Comparison of ENCODE assay signal across 1 cellular context in the genomic region with DNA sequence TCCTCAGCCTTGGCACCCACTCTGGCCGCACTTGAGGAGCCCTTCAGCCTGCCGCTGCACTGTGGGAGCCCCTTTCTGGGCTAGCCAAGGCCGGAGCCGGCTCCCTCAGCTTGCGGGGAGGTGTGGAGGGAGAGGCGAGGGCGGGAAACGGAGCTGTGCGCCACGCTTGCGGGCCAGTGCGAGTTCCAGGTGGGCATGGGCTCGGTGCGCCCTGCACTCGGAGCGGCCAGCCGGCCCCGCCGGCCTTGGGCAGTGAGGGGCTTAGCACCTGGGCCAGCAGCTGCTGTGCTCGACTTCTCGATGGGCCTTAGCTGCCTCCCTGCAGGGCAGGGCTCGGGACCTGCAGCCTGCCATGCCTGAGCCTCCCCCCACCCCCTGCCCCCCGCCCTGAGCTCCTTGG. TPM values are rescaled to one million over a fixed set of nuclear protein-coding genes. Genes with fewer than 3 reads are reported as not detected.
DNase-seq lines count a peak whose midpoint lies in the region.
"Not testable (repeated sequence)": the region's sequence is repeated elsewhere in the genome, so short reads cannot be mapped to it uniquely, and the experiment has no call there.

No MANE protein-coding gene starts in this region.

- H4K8ac ChIP-seq in neuronal stem cell (ENCODE audit: low read depth, low read length), result not testable (repeated sequence)

- not testable (repeated sequence) for H3K4me2 ChIP-seq in neuronal stem cell (ENCODE audit: insufficient read depth, low read length, poor library complexity, severe bottlenecking)

- no CpG with 5 or more reads among the region's 23 CpGs for WGBS in neuronal stem cell (ENCODE audit: extremely low coverage in 2 of 2, insufficient read length in 2 of 2, insufficient replicate concordance in 1 of 2), 2 donors

- H2BK120ac ChIP-seq in neuronal stem cell (ENCODE audit: low read depth, low read length), result not testable (repeated sequence)

- H3K9ac ChIP-seq in neuronal stem cell (ENCODE audit: low read depth, low read length, poor library complexity), result not testable (repeated sequence)

- not testable (repeated sequence) for H3K27me3 ChIP-seq in neuronal stem cell (ENCODE audit: control insufficient read depth in 3 of 3, insufficient read depth in 3 of 3, low read depth in 1 of 3, low read length in 3 of 3)

- H3K18ac ChIP-seq in neuronal stem cell (ENCODE audit: low read length), result not testable (repeated sequence)

- not testable (repeated sequence) for H3K4ac ChIP-seq in neuronal stem cell (ENCODE audit: low read length)

- H2BK15ac ChIP-seq in neuronal stem cell (ENCODE audit: low read length), result not testable (repeated sequence)

- not testable (repeated sequence) for H3K4me1 ChIP-seq in neuronal stem cell (ENCODE audit: control insufficient read depth in 2 of 2, insufficient read depth in 1 of 2, low read depth in 1 of 2, low read length in 2 of 2)

- not testable (repeated sequence) for H4K91ac ChIP-seq in neuronal stem cell (ENCODE audit: low read depth, low read length, poor library complexity)

- not testable (repeated sequence) for H2BK12ac ChIP-seq in neuronal stem cell (ENCODE audit: low read length)

- H3K14ac ChIP-seq in neuronal stem cell (ENCODE audit: low read length), result peak overlapping the region; percentile 8

- H2AFZ ChIP-seq in neuronal stem cell (ENCODE audit: low read length), result not testable (repeated sequence)

- not testable (repeated sequence) for H3K79me1 ChIP-seq in neuronal stem cell (ENCODE audit: low read depth, low read length)

- not testable (repeated sequence) for H3K36me3 ChIP-seq in neuronal stem cell (replicated peaks in 1 of 2; ENCODE audit: control insufficient read depth in 2 of 2, insufficient read depth in 2 of 2, low read length in 2 of 2)

- not testable (repeated sequence) for DNase-seq in neuronal stem cell (ENCODE audit: low spot score)

- not testable (repeated sequence) for H2BK5ac ChIP-seq in neuronal stem cell (ENCODE audit: low read length)

- not testable (repeated sequence) for H3K9me3 ChIP-seq in neuronal stem cell (replicated peaks in 1 of 2; ENCODE audit: control insufficient read depth in 2 of 2, insufficient read depth in 1 of 2, low read depth in 1 of 2, low read length in 2 of 2)

- not testable (repeated sequence) for H3K4me3 ChIP-seq in neuronal stem cell (ENCODE audit: low read length in 2 of 2)

- H3K23ac ChIP-seq in neuronal stem cell (ENCODE audit: low read depth, low read length, poor library complexity), result not testable (repeated sequence)

- not testable (repeated sequence) for H3K27ac ChIP-seq in neuronal stem cell (replicated peaks; ENCODE audit: low read length)

- not testable (repeated sequence) for H2AK5ac ChIP-seq in neuronal stem cell (ENCODE audit: low read depth, low read length)

RNA-seq across cellular contexts. Expression of gene ANAPC5, which starts 22.1 kb away (rescaled TPM):
- 108 TPM for polyA plus RNA-seq in neuronal stem cell (2013, experiment 1 of 2)
- polyA plus RNA-seq in neuronal stem cell (2013, experiment 2 of 2), result 107 TPM

RNA-seq across cellular contexts. Expression of gene RNF34, which starts 25.6 kb away (rescaled TPM):
- polyA plus RNA-seq in neuronal stem cell (2013, experiment 1 of 2), result 33.5 TPM
- polyA plus RNA-seq in neuronal stem cell (2013, experiment 2 of 2), result 34.8 TPM
